ENCODE assay signal across 18 cellular contexts in genomic region chr4:176475091-176475490, GRCh38.
DNase-seq lines count a peak whose midpoint lies in the region; FAIRE-seq and TF ChIP-seq lines count a peak whose summit lies in the region.
"Had no signal": no experiment of that assay in that cellular context is flagged by ENCODE, and none has a peak within 500 bp of the region (broad histone marks: within the 10 kb centered on the region; RNA-seq: fewer than 3 reads in every experiment).

No MANE protein-coding gene starts in this region.

- no peaks in the 10 kb centered on the region for H3K4me1 ChIP-seq in adipocyte (ENCODE audit: control insufficient read depth, insufficient read depth, low read length)
- H3K4me1 ChIP-seq in Peyer's patch, result no peaks in the 10 kb centered on the region

- H3K27ac Mint-ChIP-seq in HFFc6, result peak overlapping the region; percentile 45; the same call in 1 of the 2 replicates
- H3K27ac Mint-ChIP-seq: CD4-positive, alpha-beta T cell; IgD-negative memory B cell had no signal

- peaks cover 14% of the 10 kb centered on the region for H3K36me3 Mint-ChIP-seq in HFFc6 (ENCODE audit: low read depth)
- H3K36me3 Mint-ChIP-seq: IgD-negative memory B cell had no signal

- peak; percentile 83 for DNase-seq in HFFc6
- DNase-seq in adipocyte (ENCODE audit: low read depth), result peak; percentile 39
- DNase-seq in fibroblast of the aortic adventitia (ENCODE audit: low read depth), result peak; percentile 38
- no peak for DNase-seq in NCI-H1048 (lab: John Stamatoyannopoulos, UW)
- no peak for DNase-seq in RCC 7860 (ENCODE audit: low spot score)
- no peak for DNase-seq in Peyer's patch
- DNase-seq: ACHN; AML-193; CD4-positive, alpha-beta T cell; DMS153; DMS79; GF-D8; GOT3; H7 had no signal

- H3K9me3 ChIP-seq in adipocyte (ENCODE audit: control insufficient read depth, low read length) (no peaks in the 10 kb centered on the region), Peyer's patch (peaks cover 0 to 10% (median 0%) of the 10 kb centered on the region in 4 donors)

- no peak for FAIRE-seq in RCC 7860 (lab: Jason Lieb, UNC)
- FAIRE-seq: A204.1, HepG2 had no signal

- no peak overlapping the region for H3K4me3 ChIP-seq in adipocyte (ENCODE audit: low read length)
- H3K4me3 ChIP-seq in fibroblast of the aortic adventitia (ENCODE audit: low read depth, low read length), result no peak overlapping the region
- no peak overlapping the region for H3K4me3 ChIP-seq in Peyer's patch

- H3K36me3 ChIP-seq in adipocyte (ENCODE audit: control insufficient read depth, insufficient read depth, low read length, severe bottlenecking) (no peaks in the 10 kb centered on the region), Peyer's patch (no peaks in the 10 kb centered on the region)

- H3K27me3 ChIP-seq in adipocyte (replicated peaks; ENCODE audit: control insufficient read depth, insufficient read depth, low read length) (no peaks in the 10 kb centered on the region), Peyer's patch (no peaks in the 10 kb centered on the region)

- TF ChIP-seq POLR2A in Peyer's patch (IDR thresholded peaks at IDR 0.05), result no peak

- H3K27ac ChIP-seq in Peyer's patch, result no peak overlapping the region
- H3K27ac ChIP-seq: C4-2B had no signal

- peaks cover 13% of the 10 kb centered on the region for H3K9me3 Mint-ChIP-seq in HFFc6

- H3K9ac ChIP-seq in adipocyte (ENCODE audit: low read length), result no peak overlapping the region

- H3K4me1 Mint-ChIP-seq in HFFc6 (ENCODE audit: low read depth), result peaks cover 47% of the 10 kb centered on the region
- H3K4me1 Mint-ChIP-seq: IgD-negative memory B cell had no signal

- no peak for TF ChIP-seq CTCF in HFFc6 (IDR thresholded peaks at IDR 0.05)
- TF ChIP-seq CTCF in fibroblast of the aortic adventitia (IDR thresholded peaks at IDR 0.05; ENCODE audit: insufficient read depth, low read length), result no peak
- TF ChIP-seq CTCF in Peyer's patch (IDR thresholded peaks at IDR 0.05), result no peak

- no peaks in the 10 kb centered on the region for H3K27me3 Mint-ChIP-seq in HFFc6 (ENCODE audit: insufficient read depth)
- H3K27me3 Mint-ChIP-seq: CD4-positive, alpha-beta T cell; IgD-negative memory B cell had no signal

- no peak overlapping the region for H3K4me3 Mint-ChIP-seq in HFFc6
- H3K4me3 Mint-ChIP-seq: CD4-positive, alpha-beta T cell; IgD-negative memory B cell had no signal

Comparison
In these comparisons a context has a peak if more than half of its experiments do, and no peak if none do; other contexts are left out.
1. DNase-seq: peak in HFFc6 (single experiment), adipocyte (single experiment) and fibroblast of the aortic adventitia (single experiment); none in NCI-H1048 (single experiment), RCC 7860 (single experiment) and Peyer's patch (0 of 3).